ENCODE assay signal across 25 cellular contexts in the genomic region with DNA sequence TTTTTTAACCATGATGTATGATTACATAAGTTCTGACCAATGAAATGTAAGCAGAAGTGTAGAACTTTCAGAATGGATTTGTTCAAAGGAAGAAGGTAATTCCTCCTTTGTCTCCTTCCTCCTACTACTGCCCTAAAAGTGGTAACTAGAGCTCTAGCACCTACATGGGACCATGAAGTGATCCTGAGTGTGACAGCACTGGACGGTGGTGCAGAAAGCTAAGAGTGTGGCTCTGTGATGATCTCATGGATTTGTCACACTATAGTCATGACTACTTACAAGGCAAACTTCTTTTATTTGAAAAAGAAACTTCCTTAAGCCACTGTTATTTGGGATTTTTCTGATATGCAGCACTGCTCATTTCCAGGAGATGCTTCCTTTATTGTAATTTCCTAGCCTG.
"Had no signal": no experiment of that assay in that cellular context is flagged by ENCODE, and none has a peak within 500 bp of the region (broad histone marks: within the 10 kb centered on the region; RNA-seq: fewer than 3 reads in every experiment).

No MANE protein-coding gene starts in this region.

- H3K36me3 ChIP-seq: brain microvascular endothelial cell, esophagus muscularis mucosa, tibial nerve had no signal

- H3K27ac ChIP-seq: brain microvascular endothelial cell, esophagus muscularis mucosa, tibial nerve, VCaP had no signal

- H3K9me3 ChIP-seq: esophagus muscularis mucosa, mucosa of descending colon, tibial nerve had no signal

- H3K27me3 ChIP-seq: brain microvascular endothelial cell, esophagus muscularis mucosa, tibial nerve had no signal

- FAIRE-seq: astrocyte, endothelial cell of umbilical vein, urothelium cell line had no signal

- H3K4me3 ChIP-seq: esophagus muscularis mucosa, mucosa of descending colon, tibial nerve had no signal

- DNase-seq: activated CD4-positive, alpha-beta T cell treated with anti-CD3 and anti-CD28 coated beads for 4 hours; activated CD4-positive, alpha-beta T cell treated with anti-CD3 and anti-CD28 coated beads, Interleukin-2, amount 50 U/mL, for 48 hours; activated CD8-positive, alpha-beta memory T cell treated with anti-CD3 and anti-CD28 coated beads for 24 hours; activated gamma-delta T cell treated with Interleukin-2 at 50 U/mL for 16 hours; activated naive CD4-positive, alpha-beta T cell treated with anti-CD3 and anti-CD28 coated beads, Interleukin-2, amount 50 U/mL, for 16 hours; amniotic stem cell; brain microvascular endothelial cell; caudate nucleus; foreskin melanocyte; islet precursor cell; left cardiac atrium; left ventricle myocardium superior; mucosa of descending colon; posterior cingulate gyrus; right cardiac atrium; stimulated activated CD4-positive, alpha-beta T cell treated with anti-CD3 and anti-CD28 coated beads, Interleukin-15, amount 100 ng/mL, for 24 hours; stimulated activated CD4-positive, alpha-beta T cell treated with anti-CD3 and anti-CD28 coated beads, Interleukin-2, amount 100 ng/mL, for 24 hours; stimulated activated naive CD4-positive, alpha-beta T cell treated with Interleukin-2 at 50 U/mL for 16 hours had no signal

- ATAC-seq: left cardiac atrium; left ventricle myocardium superior; mucosa of descending colon; natural killer cell treated with Interleukin-12 subunit alpha and Interleukin-12 subunit beta and Interleukin-15 and Interleukin-18, amount 100 ng/mL, for 72 hours; right cardiac atrium had no signal
